In the genomic region with DNA sequence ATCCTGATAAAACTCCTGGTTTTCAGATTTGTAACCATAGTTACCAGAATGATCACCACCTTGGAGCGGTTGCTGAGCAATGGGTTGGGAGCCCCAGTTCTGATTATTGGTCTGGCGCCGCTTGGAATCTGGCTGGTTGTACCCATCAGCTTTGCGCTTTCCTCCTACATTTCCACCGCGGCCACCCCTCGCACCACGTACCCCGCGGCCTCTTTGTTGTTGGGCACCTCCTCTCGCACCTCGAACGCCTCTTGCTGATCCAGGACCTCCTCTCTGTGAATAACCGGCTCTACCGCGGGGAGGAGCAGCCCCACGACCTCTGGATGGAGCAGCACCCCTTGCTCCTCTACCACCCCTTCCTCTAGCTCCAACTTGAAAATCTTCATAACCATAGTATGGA, we compare ENCODE assay signal across 1 cellular context.
TF ChIP-seq lines count a peak whose summit lies in the region.

No MANE protein-coding gene starts in this region.

TF ChIP-seq in WTC11, 78 proteins besides CTCF, POLR2A, EP300 and RAD21 (continued from another document):
- TF ChIP-seq RORB (CRISPR knock-in tag; IDR thresholded peaks at IDR 0.05) (no peak), SP1 (CRISPR knock-in tag; conservative IDR thresholded peaks at IDR 0.05) (no peak), TP53 (CRISPR knock-in tag; IDR thresholded peaks at IDR 0.05) (no peak), NR3C1 (CRISPR knock-in tag; conservative IDR thresholded peaks at IDR 0.05; ENCODE audit: low read depth) (no peak), ZNF263 (CRISPR knock-in tag; IDR thresholded peaks at IDR 0.05; ENCODE audit: low read depth) (no peak)
- TF ChIP-seq, protein P1, sequence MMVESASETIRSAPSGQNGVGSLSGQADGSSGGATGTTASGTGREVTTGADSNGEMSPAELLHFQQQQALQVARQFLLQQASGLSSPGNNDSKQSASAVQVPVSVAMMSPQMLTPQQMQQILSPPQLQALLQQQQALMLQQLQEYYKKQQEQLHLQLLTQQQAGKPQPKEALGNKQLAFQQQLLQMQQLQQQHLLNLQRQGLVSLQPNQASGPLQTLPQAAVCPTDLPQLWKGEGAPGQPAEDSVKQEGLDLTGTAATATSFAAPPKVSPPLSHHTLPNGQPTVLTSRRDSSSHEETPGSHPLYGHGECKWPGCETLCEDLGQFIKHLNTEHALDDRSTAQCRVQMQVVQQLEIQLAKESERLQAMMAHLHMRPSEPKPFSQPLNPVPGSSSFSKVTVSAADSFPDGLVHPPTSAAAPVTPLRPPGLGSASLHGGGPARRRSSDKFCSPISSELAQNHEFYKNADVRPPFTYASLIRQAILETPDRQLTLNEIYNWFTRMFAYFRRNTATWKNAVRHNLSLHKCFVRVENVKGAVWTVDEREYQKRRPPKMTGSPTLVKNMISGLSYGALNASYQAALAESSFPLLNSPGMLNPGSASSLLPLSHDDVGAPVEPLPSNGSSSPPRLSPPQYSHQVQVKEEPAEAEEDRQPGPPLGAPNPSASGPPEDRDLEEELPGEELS (CRISPR knock-in tag; IDR thresholded peaks at IDR 0.05), result no peak
- TF ChIP-seq, protein P2, sequence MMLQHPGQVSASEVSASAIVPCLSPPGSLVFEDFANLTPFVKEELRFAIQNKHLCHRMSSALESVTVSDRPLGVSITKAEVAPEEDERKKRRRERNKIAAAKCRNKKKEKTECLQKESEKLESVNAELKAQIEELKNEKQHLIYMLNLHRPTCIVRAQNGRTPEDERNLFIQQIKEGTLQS (CRISPR knock-in tag; conservative IDR thresholded peaks at IDR 0.05), result no peak
- TF ChIP-seq, protein P3, sequence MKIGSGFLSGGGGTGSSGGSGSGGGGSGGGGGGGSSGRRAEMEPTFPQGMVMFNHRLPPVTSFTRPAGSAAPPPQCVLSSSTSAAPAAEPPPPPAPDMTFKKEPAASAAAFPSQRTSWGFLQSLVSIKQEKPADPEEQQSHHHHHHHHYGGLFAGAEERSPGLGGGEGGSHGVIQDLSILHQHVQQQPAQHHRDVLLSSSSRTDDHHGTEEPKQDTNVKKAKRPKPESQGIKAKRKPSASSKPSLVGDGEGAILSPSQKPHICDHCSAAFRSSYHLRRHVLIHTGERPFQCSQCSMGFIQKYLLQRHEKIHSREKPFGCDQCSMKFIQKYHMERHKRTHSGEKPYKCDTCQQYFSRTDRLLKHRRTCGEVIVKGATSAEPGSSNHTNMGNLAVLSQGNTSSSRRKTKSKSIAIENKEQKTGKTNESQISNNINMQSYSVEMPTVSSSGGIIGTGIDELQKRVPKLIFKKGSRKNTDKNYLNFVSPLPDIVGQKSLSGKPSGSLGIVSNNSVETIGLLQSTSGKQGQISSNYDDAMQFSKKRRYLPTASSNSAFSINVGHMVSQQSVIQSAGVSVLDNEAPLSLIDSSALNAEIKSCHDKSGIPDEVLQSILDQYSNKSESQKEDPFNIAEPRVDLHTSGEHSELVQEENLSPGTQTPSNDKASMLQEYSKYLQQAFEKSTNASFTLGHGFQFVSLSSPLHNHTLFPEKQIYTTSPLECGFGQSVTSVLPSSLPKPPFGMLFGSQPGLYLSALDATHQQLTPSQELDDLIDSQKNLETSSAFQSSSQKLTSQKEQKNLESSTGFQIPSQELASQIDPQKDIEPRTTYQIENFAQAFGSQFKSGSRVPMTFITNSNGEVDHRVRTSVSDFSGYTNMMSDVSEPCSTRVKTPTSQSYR (CRISPR knock-in tag; IDR thresholded peaks at IDR 0.05), result no peak
